Comparison of ENCODE assay signal across 8 cellular contexts in the genomic region with DNA sequence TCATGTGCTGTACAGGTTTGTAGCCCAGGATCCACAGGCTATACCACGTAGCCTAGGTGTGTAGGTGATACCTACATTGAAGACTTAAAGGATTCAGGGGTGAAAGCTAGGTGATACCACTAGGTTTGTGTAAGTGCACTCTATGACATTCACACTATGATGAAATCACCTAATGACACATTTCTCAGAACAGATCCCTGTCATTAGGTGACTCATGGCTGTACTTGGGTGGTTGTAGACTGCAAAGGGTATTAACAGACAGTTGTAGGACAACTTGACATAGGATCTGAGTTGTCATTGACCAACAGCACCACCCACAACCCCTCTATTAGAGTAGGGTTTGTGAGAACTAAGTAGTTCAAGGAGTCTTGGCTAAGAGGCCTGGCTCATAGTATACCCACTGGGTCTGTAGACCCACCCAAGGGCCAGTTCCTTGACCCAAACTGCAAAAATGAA. TPM values are rescaled to one million over a fixed set of nuclear protein-coding genes. Genes with fewer than 3 reads are reported as not detected.
DNase-seq lines count a peak whose midpoint lies in the region; ATAC-seq lines count a peak whose summit lies in the region.
"Had no signal": no experiment of that assay in that cellular context is flagged by ENCODE, and none has a peak within 500 bp of the region (broad histone marks: within the 10 kb centered on the region; RNA-seq: fewer than 3 reads in every experiment).

No MANE protein-coding gene starts in this region.

- DNase-seq in activated T-cell treated with anti-CD3 and anti-CD28 coated beads, Interleukin-2, amount 50 U/mL, for 48 hours = peak; percentile 43 to 45
- DNase-seq in natural killer cell treated with Interleukin-12 subunit alpha and Interleukin-12 subunit beta and Interleukin-15 and Interleukin-18, amount 100 ng/mL, for 72 hours (ENCODE audit: low spot score) = peak; percentile 62
- DNase-seq in cerebellar cortex (ENCODE audit: low spot score) = no peak
- no peak for DNase-seq in posterior cingulate gyrus
- DNase-seq in NCI-H1105 (lab: John Stamatoyannopoulos, UW) = no peak
- DNase-seq: SK-N-SH had no signal

- H3K27me3 Mint-ChIP-seq in natural killer cell treated with Interleukin-12 subunit alpha and Interleukin-12 subunit beta and Interleukin-15 and Interleukin-18, amount 100 ng/mL, for 72 hours = no peaks in the 10 kb centered on the region

- intact Hi-C loops in posterior cingulate gyrus (cut with DNase I) = no loop called here

- peak; percentile 69 for ATAC-seq in GM19395 (IDR thresholded peaks at IDR 0.05; ENCODE audit: unreplicated experiment)
- ATAC-seq in HG03354 (IDR thresholded peaks at IDR 0.05; ENCODE audit: poor library complexity, severe bottlenecking, unreplicated experiment) = peak; percentile 63
- ATAC-seq in natural killer cell treated with Interleukin-12 subunit alpha and Interleukin-12 subunit beta and Interleukin-15 and Interleukin-18, amount 100 ng/mL, for 72 hours = peak; percentile 97 to 98

- H3K9me3 Mint-ChIP-seq in natural killer cell treated with Interleukin-12 subunit alpha and Interleukin-12 subunit beta and Interleukin-15 and Interleukin-18, amount 100 ng/mL, for 72 hours = no peaks in the 10 kb centered on the region

- no peaks in the 10 kb centered on the region for H3K36me3 Mint-ChIP-seq in natural killer cell treated with Interleukin-12 subunit alpha and Interleukin-12 subunit beta and Interleukin-15 and Interleukin-18, amount 100 ng/mL, for 72 hours

- peak overlapping the region; percentile 36 to 56 for H3K27ac Mint-ChIP-seq in natural killer cell treated with Interleukin-12 subunit alpha and Interleukin-12 subunit beta and Interleukin-15 and Interleukin-18, amount 100 ng/mL, for 72 hours

- peaks cover 8 to 16% of the 10 kb centered on the region in 2 donors for H3K4me1 Mint-ChIP-seq in natural killer cell treated with Interleukin-12 subunit alpha and Interleukin-12 subunit beta and Interleukin-15 and Interleukin-18, amount 100 ng/mL, for 72 hours (ENCODE audit: low read depth in 2 of 2)

- no peak overlapping the region for H3K4me3 Mint-ChIP-seq in natural killer cell treated with Interleukin-12 subunit alpha and Interleukin-12 subunit beta and Interleukin-15 and Interleukin-18, amount 100 ng/mL, for 72 hours

RNA-seq across cellular contexts. Expression of gene SMCHD1, which starts 27.7 kb away (rescaled TPM):
- 100 to 1,000 TPM in 1 of 2 donors, 10 to 100 TPM in 1; 88.0 to 141 TPM for total RNA-seq in natural killer cell treated with Interleukin-12 subunit alpha and Interleukin-12 subunit beta and Interleukin-15 and Interleukin-18, amount 100 ng/mL, for 72 hours

RNA-seq across cellular contexts. Expression of gene NDC80, which starts 56.5 kb away (rescaled TPM):
- total RNA-seq in natural killer cell treated with Interleukin-12 subunit alpha and Interleukin-12 subunit beta and Interleukin-15 and Interleukin-18, amount 100 ng/mL, for 72 hours = 10 to 100 TPM; 24.5 to 52.3 TPM

RNA-seq across cellular contexts. Expression of gene METTL4, which starts 56.5 kb away (rescaled TPM):
- total RNA-seq in natural killer cell treated with Interleukin-12 subunit alpha and Interleukin-12 subunit beta and Interleukin-15 and Interleukin-18, amount 100 ng/mL, for 72 hours = 10 to 100 TPM; 17.5 to 22.3 TPM

Comparison
In these comparisons a context has a peak if more than half of its experiments do, and no peak if none do; other contexts are left out.
1. DNase-seq: peak in activated T-cell treated with anti-CD3 and anti-CD28 coated beads, Interleukin-2, amount 50 U/mL, for 48 hours (2 of 2) and natural killer cell treated with Interleukin-12 subunit alpha and Interleukin-12 subunit beta and Interleukin-15 and Interleukin-18, amount 100 ng/mL, for 72 hours (single experiment); none in cerebellar cortex (single experiment), posterior cingulate gyrus (0 of 10) and NCI-H1105 (single experiment).
2. Peak in every context shown above with its lines, with median percentiles within 50 percentile points of each other: ATAC-seq.